In the genomic region with DNA sequence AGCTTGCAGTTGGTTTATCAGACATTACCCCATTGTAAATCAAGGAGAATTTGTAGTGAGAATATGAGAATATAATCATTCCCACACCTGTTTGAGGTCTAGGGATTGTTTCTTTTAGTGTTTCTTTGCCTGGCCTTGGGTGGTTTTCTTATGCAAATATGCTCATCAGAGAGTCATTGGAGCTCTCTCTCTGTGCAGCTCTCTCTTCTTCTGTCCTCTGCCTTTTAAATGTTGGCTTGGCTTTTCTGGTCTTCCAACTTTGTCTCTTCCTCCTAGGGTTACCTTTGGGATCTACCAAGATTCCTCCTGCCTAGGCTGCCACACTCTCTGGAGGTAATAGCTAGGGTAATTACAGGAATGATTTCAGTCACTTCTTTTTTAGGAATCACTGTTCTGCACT, we compare ENCODE assay signal across 21 cellular contexts.
DNase-seq lines count a peak whose midpoint lies in the region; ATAC-seq, FAIRE-seq and TF ChIP-seq lines count a peak whose summit lies in the region.
"Had no signal": no experiment of that assay in that cellular context is flagged by ENCODE, and none has a peak within 500 bp of the region (broad histone marks: within the 10 kb centered on the region; RNA-seq: fewer than 3 reads in every experiment).

No MANE protein-coding gene starts in this region.

- H3K23me2 ChIP-seq in H9 (ENCODE audit: insufficient read length, low read depth, low read length, poor library complexity, severe bottlenecking) (no peaks in the 10 kb centered on the region), H1 (ENCODE audit: low read depth, low read length) (no peaks in the 10 kb centered on the region)

- TF ChIP-seq RAD21 in H1 (IDR thresholded peaks at IDR 0.05 in 1 of 2, conservative IDR thresholded peaks at IDR 0.05 in 1 of 2; ENCODE audit: low read depth in 2 of 2, low read length in 2 of 2) = no peak

- no peaks in the 10 kb centered on the region; the same call in 1 of the 2 replicates for H3K9me2 ChIP-seq in GM23338 (ENCODE audit: insufficient read depth)

- H4K8ac ChIP-seq in H9 (replicated peaks; ENCODE audit: insufficient read length, low read depth, low read length) (no peak overlapping the region), H1 (ENCODE audit: extremely low read depth, insufficient read depth, low read length) (no peak overlapping the region)

- H2BK15ac ChIP-seq in H9 (ENCODE audit: low read depth, low read length) = no peak overlapping the region
- no peak overlapping the region for H2BK15ac ChIP-seq in H1 (ENCODE audit: low read length)

- H3K9me3 Mint-ChIP-seq in GM23338 (no peaks in the 10 kb centered on the region; the same call in 2 of the 3 replicates), H9 (no peaks in the 10 kb centered on the region; a peak in 1 of 5 replicates)
- H3K9me3 Mint-ChIP-seq: CD8-positive, alpha-beta memory T cell; HFFc6 had no signal

- H3K4me1 ChIP-seq in GM23338 (ENCODE audit: insufficient read depth) = peaks cover 15% of the 10 kb centered on the region
- H3K4me1 ChIP-seq in H9 (ENCODE audit: insufficient read depth, low read length) = no peaks in the 10 kb centered on the region; the same call in 1 of the 2 replicates
- H3K4me1 ChIP-seq in H1 (replicated peaks in 1 of 4; ENCODE audit: control insufficient read depth in 3 of 4, insufficient read depth in 4 of 4, low read length in 3 of 4) = peaks cover 0 to 9% (median 3%) of the 10 kb centered on the region in 4 experiments; a peak in 4 of 7 replicates
- H3K4me1 ChIP-seq in pancreas = no peaks in the 10 kb centered on the region
- no peaks in the 10 kb centered on the region for H3K4me1 ChIP-seq in suprapubic skin
- H3K4me1 ChIP-seq: BE2C had no signal

- POLR2A ChIA-PET in H1 (lab: Charles Lee; ENCODE audit: partially characterized antibody) = no interaction called here

- H2BK120ac ChIP-seq in H9 (ENCODE audit: low read depth, low read length, poor library complexity, severe bottlenecking) (no peak overlapping the region), H1 (replicated peaks; ENCODE audit: low read depth, low read length) (no peak overlapping the region)

- H3K4me1 Mint-ChIP-seq in GM23338 (peaks cover 25% of the 10 kb centered on the region), H9 (peaks cover 16 to 17% of the 10 kb centered on the region in 2 experiments)
- H3K4me1 Mint-ChIP-seq: CD4-positive, CD25-positive, alpha-beta regulatory T cell; CD8-positive, alpha-beta memory T cell had no signal

- H3K27ac Mint-ChIP-seq in GM23338 (no peak overlapping the region), H9 (peak overlapping the region in 2 of 3 experiments; percentile 56 to 86; a peak in 3 of 7 replicates)
- H3K27ac Mint-ChIP-seq: CD4-positive, CD25-positive, alpha-beta regulatory T cell; CD8-positive, alpha-beta memory T cell; HFFc6 had no signal

- TF ChIP-seq POLR2A in H1 (IDR thresholded peaks at IDR 0.05; ENCODE audit: control extremely low read depth in 1 of 2, low read depth in 2 of 2, low read length in 2 of 2) (no peak), suprapubic skin (IDR thresholded peaks at IDR 0.05) (no peak)

- H3K79me2 ChIP-seq in GM23338 (replicated peaks; ENCODE audit: insufficient read depth) = no peaks in the 10 kb centered on the region
- no peaks in the 10 kb centered on the region for H3K79me2 ChIP-seq in H9 (ENCODE audit: insufficient read depth, low read length)
- H3K79me2 ChIP-seq in H1 (ENCODE audit: control insufficient read depth in 1 of 2, insufficient read depth in 2 of 2, low read length in 2 of 2) = no peaks in the 10 kb centered on the region

- H3K4ac ChIP-seq in H9 (ENCODE audit: low read depth, low read length) = no peak overlapping the region
- no peak overlapping the region for H3K4ac ChIP-seq in H1 (replicated peaks; ENCODE audit: insufficient read length, low read depth, low read length)

- no peak overlapping the region for H3K27ac ChIP-seq in GM23338 (ENCODE audit: low read depth)
- H3K27ac ChIP-seq in H9 (ENCODE audit: insufficient read length, low read depth, low read length) = no peak overlapping the region
- H3K27ac ChIP-seq in H1 (ENCODE audit: low read depth, low read length) = no peak overlapping the region
- no peak overlapping the region for H3K27ac ChIP-seq in pancreas
- no peak overlapping the region for H3K27ac ChIP-seq in suprapubic skin

- peak overlapping the region; percentile 24; the same call in 1 of the 2 replicates for H3K4me2 ChIP-seq in GM23338
- no peak overlapping the region for H3K4me2 ChIP-seq in H9 (ENCODE audit: insufficient read depth, insufficient read length, low read length)
- H3K4me2 ChIP-seq in H1 (ENCODE audit: insufficient read depth in 1 of 2, low read depth in 2 of 2, low read length in 2 of 2) = peak overlapping the region in 1 of 2 experiments; percentile 28; a peak in 1 of 4 replicates

- H3K14ac ChIP-seq in H9 (ENCODE audit: insufficient read depth, low read length) (no peak overlapping the region), H1 (ENCODE audit: insufficient read length) (no peak overlapping the region)

- H2BK20ac ChIP-seq in H9 (ENCODE audit: low read depth, low read length, poor library complexity, severe bottlenecking) = no peak overlapping the region
- no peak overlapping the region for H2BK20ac ChIP-seq in H1 (ENCODE audit: low read length)

- intact Hi-C loops in pancreas (cut with DNase I) = no loop called here

- H3K9me3 ChIP-seq in H9 (ENCODE audit: control insufficient read depth, low read depth, low read length) (no peaks in the 10 kb centered on the region), H1 (ENCODE audit: insufficient read depth in 2 of 2, low read depth in 1 of 2, low read length in 1 of 2) (0 out of 4 replicates have a peak, but pooled peaks cover 0 to 3% of the 10 kb centered on the region in 2 experiments), pancreas (no peaks in the 10 kb centered on the region), suprapubic skin (no peaks in the 10 kb centered on the region)
- H3K9me3 ChIP-seq: BE2C had no signal

- no peak overlapping the region for H2AK5ac ChIP-seq in H9 (ENCODE audit: insufficient read length, low read length)
- no peak overlapping the region for H2AK5ac ChIP-seq in H1 (ENCODE audit: low read depth, low read length)

- no peaks in the 10 kb centered on the region for H3F3A ChIP-seq in GM23338 (replicated peaks; ENCODE audit: low read depth)

- H3K23ac ChIP-seq in H9 (ENCODE audit: insufficient read length, low read depth, low read length) (no peak overlapping the region), H1 (ENCODE audit: insufficient read length) (no peak overlapping the region)

- H4K91ac ChIP-seq in H9 (ENCODE audit: insufficient read length, low read depth, low read length) = no peak overlapping the region
- no peak overlapping the region for H4K91ac ChIP-seq in H1 (replicated peaks; ENCODE audit: insufficient read length, low read length)

- H4K20me1 ChIP-seq in GM23338 (replicated peaks; ENCODE audit: insufficient read depth) (no peaks in the 10 kb centered on the region), H9 (ENCODE audit: control insufficient read depth, insufficient read depth, insufficient read length) (no peaks in the 10 kb centered on the region), H1 (replicated peaks in 1 of 2; ENCODE audit: control insufficient read depth in 1 of 2, insufficient read depth in 2 of 2, low read length in 2 of 2) (no peaks in the 10 kb centered on the region)

- no peak for TF ChIP-seq EP300 in H1 (IDR thresholded peaks at IDR 0.05; ENCODE audit: borderline replicate concordance in 1 of 2, low read depth in 2 of 2, low read length in 2 of 2)
- TF ChIP-seq EP300 in suprapubic skin (IDR thresholded peaks at IDR 0.05) = no peak

- H2BK5ac ChIP-seq in H9 (ENCODE audit: insufficient read length, low read length) (no peak overlapping the region), H1 (ENCODE audit: low read depth, low read length) (no peak overlapping the region)

- no peak overlapping the region for H3K4me3 ChIP-seq in GM23338
- no peak overlapping the region for H3K4me3 ChIP-seq in H1 (ENCODE audit: extremely low read depth in 1 of 4, insufficient read depth in 2 of 4, low read depth in 3 of 4, low read length in 4 of 4)
- H3K4me3 ChIP-seq in pancreas = no peak overlapping the region
- H3K4me3 ChIP-seq in suprapubic skin = no peak overlapping the region
- H3K4me3 ChIP-seq: GM12878 had no signal

- H3K79me1 ChIP-seq in H9 (ENCODE audit: insufficient read depth, low read depth, low read length, poor library complexity, severe bottlenecking) = no peaks in the 10 kb centered on the region
- H3K79me1 ChIP-seq in H1 (ENCODE audit: low read depth, low read length) = no peaks in the 10 kb centered on the region

- H3K56ac ChIP-seq in H9 (ENCODE audit: insufficient read length, low read depth, low read length) = no peak overlapping the region
- no peak overlapping the region for H3K56ac ChIP-seq in H1 (replicated peaks; ENCODE audit: insufficient read length, low read depth, low read length)

- no peak for FAIRE-seq in H1 (lab: Jason Lieb, UNC)
- no peak for FAIRE-seq in pancreas (lab: Jason Lieb, UNC)
- FAIRE-seq: GM12878, HTR-8/SVneo had no signal

- H3K9ac ChIP-seq in H9 (ENCODE audit: extremely low read depth, insufficient read length, low read length) = no peak overlapping the region
- no peak overlapping the region for H3K9ac ChIP-seq in H1 (replicated peaks in 1 of 4; ENCODE audit: extremely low read depth in 1 of 4, low read depth in 3 of 4, low read length in 3 of 4)

- H3K36me3 Mint-ChIP-seq in GM23338 (ENCODE audit: low read depth) = no peaks in the 10 kb centered on the region; the same call in 2 of the 3 replicates
- no peaks in the 10 kb centered on the region; a peak in 1 of 7 replicates for H3K36me3 Mint-ChIP-seq in H9 (ENCODE audit: insufficient read depth in 1 of 3, low read depth in 3 of 3)
- H3K36me3 Mint-ChIP-seq: CD4-positive, CD25-positive, alpha-beta regulatory T cell; CD8-positive, alpha-beta memory T cell had no signal

- H4K5ac ChIP-seq in H9 (ENCODE audit: insufficient read length, low read depth, low read length) (no peak overlapping the region), H1 (ENCODE audit: insufficient read length, low read depth, low read length) (no peak overlapping the region)

- ATAC-seq in GM23338 (peak; percentile 78), pancreas (no peak)
- ATAC-seq: GM12878, HCT116 had no signal

- no peak overlapping the region for H3K4me3 Mint-ChIP-seq in GM23338
- H3K4me3 Mint-ChIP-seq in H9 = no peak overlapping the region
- H3K4me3 Mint-ChIP-seq: CD4-positive, CD25-positive, alpha-beta regulatory T cell; CD8-positive, alpha-beta memory T cell; HFFc6 had no signal

- H3K18ac ChIP-seq in H9 (ENCODE audit: insufficient read length, low read depth, low read length) (no peak overlapping the region), H1 (ENCODE audit: extremely low read depth, low read length) (no peak overlapping the region)

- CTCF ChIA-PET in H1 (lab: Charles Lee; ENCODE audit: partially characterized antibody) = interaction anchor here (0.8 to 3.3 kb wide), 3 partner anchors 10 to 323 kb away, joined by 3 to 28 read pairs (median 3); no protein-coding TSS in a partner anchor

- H3K27me3 Mint-ChIP-seq in GM23338 (ENCODE audit: insufficient read depth, low read depth, poor library complexity) (peaks cover 2% of the 10 kb centered on the region), H9 (ENCODE audit: low read depth) (no peaks in the 10 kb centered on the region)

- H3K36me3 ChIP-seq in GM23338 (ENCODE audit: insufficient read depth) = no peaks in the 10 kb centered on the region
- H3K36me3 ChIP-seq in H1 (ENCODE audit: control insufficient read depth in 2 of 4, insufficient read depth in 4 of 4, low read length in 3 of 4) = no peaks in the 10 kb centered on the region
- H3K36me3 ChIP-seq in pancreas = no peaks in the 10 kb centered on the region
- H3K36me3 ChIP-seq in suprapubic skin = no peaks in the 10 kb centered on the region
- H3K36me3 ChIP-seq: BE2C had no signal

- no peak overlapping the region for H3T11ph ChIP-seq in H9 (ENCODE audit: low read length)

- H2BK12ac ChIP-seq in H9 (ENCODE audit: insufficient read length, low read depth, low read length) (no peak overlapping the region), H1 (ENCODE audit: low read depth, low read length) (no peak overlapping the region)

- TF ChIP-seq CTCF in GM23338 (conservative IDR thresholded peaks at IDR 0.05; ENCODE audit: low read depth in 2 of 2) (no peak), H9 (conservative IDR thresholded peaks at IDR 0.05) (no peak), H1 (IDR thresholded peaks at IDR 0.05; ENCODE audit: control extremely low read depth in 1 of 3, insufficient read depth in 1 of 3, low read depth in 1 of 3, low read length in 3 of 3) (no peak), pancreas (IDR thresholded peaks at IDR 0.05) (no peak), suprapubic skin (IDR thresholded peaks at IDR 0.05) (no peak)

- H2AFZ ChIP-seq in GM23338 (no peak overlapping the region), H9 (ENCODE audit: low read length) (no peak overlapping the region), H1 (ENCODE audit: low read length) (no peak overlapping the region)

- H3K27me3 ChIP-seq in GM23338 (ENCODE audit: insufficient read depth) (no peaks in the 10 kb centered on the region), H9 (ENCODE audit: insufficient read depth, low read length) (no peaks in the 10 kb centered on the region), H1 (replicated peaks in 1 of 4; ENCODE audit: control insufficient read depth in 3 of 4, extremely low read depth in 1 of 4, insufficient read depth in 3 of 4, low read length in 3 of 4) (no peaks in the 10 kb centered on the region), pancreas (no peaks in the 10 kb centered on the region), suprapubic skin (no peaks in the 10 kb centered on the region)
- H3K27me3 ChIP-seq: BE2C had no signal

- peak; percentile 53 for DNase-seq in GM23338 (ENCODE audit: low spot score)
- no peak for DNase-seq in H9
- no peak for DNase-seq in H1 (ENCODE audit: low read depth in 1 of 2, low spot score in 2 of 2)
- DNase-seq in iPS-NIHi7 (ENCODE audit: extremely low spot score) = peak; percentile 12
- DNase-seq in pancreas = no peak
- DNase-seq in SW480 (ENCODE audit: low spot score) = no peak
- DNase-seq in suprapubic skin (ENCODE audit: low spot score in 2 of 2) = no peak
- DNase-seq: BE2C; C1 segment of cervical spinal cord; CD4-positive, CD25-positive, alpha-beta regulatory T cell; CD8-positive, alpha-beta memory T cell; COR-L47; DMS 273 treated with DMSO at 0.1 percent for 48 hours; DMS53; DND-41; EL; HFFc6; IMR-90 had no signal

Comparison
In these comparisons a context has a peak if more than half of its experiments do, and no peak if none do; other contexts are left out.
1. DNase-seq: peak in GM23338 (single experiment) and iPS-NIHi7 (single experiment); none in H9 (single experiment), H1 (0 of 2), pancreas (0 of 6), SW480 (single experiment) and suprapubic skin (0 of 2).